Comparison of ENCODE assay signal across 15 cellular contexts in the genomic region with DNA sequence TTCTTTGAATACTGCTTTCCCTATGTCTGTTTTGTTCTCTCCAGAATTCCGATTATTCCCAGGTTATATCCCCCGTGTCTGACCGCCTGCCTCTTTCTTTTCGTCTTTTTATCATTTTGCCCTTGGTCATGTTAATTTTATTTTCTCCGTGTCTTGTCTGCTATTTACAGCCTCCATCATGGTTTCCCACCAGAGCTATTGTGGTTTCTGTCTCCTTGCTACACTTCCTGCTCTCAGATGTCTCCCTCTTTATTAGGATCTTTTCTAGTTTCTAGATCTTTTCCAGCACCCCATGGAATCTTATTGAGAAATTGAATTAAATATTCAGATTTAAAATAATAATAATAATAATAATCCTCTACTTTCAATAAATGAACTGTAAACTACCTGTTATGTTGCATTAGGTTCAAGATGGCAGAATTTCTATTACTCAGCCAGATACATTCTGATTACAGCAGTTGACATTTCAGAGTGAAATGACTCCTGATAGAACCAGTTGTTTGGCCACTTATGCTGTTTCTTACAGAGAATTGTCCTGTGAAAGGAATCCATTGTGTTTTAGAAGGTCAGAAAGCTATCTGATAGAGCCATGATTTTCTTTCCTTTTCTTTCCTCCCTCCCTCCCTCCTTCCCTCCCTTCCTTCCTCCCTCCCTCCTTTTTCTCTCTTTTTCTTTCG. TPM values are rescaled to one million over a fixed set of nuclear protein-coding genes. Genes with fewer than 3 reads are reported as not detected.
DNase-seq lines count a peak whose midpoint lies in the region; FAIRE-seq and TF ChIP-seq lines count a peak whose summit lies in the region.
"Not testable (repeated sequence)": the region's sequence is repeated elsewhere in the genome, so short reads cannot be mapped to it uniquely, and the experiment has no call there.
"Had no signal": no experiment of that assay in that cellular context is flagged by ENCODE, and none has a peak within 500 bp of the region (broad histone marks: within the 10 kb centered on the region; RNA-seq: fewer than 3 reads in every experiment).

No MANE protein-coding gene starts in this region.

- not testable (repeated sequence) for H3K23me2 ChIP-seq in H9 (ENCODE audit: insufficient read length, low read depth, low read length, poor library complexity, severe bottlenecking); H1 (ENCODE audit: low read depth, low read length)

- H2BK12ac ChIP-seq in H9 (ENCODE audit: insufficient read length, low read depth, low read length); H1 (ENCODE audit: low read depth, low read length): not testable (repeated sequence)

- H3K4me3 Mint-ChIP-seq in CD14-positive monocyte (peak overlapping the region; percentile 16 to 90), H9 (peak overlapping the region in 1 of 2 experiments; percentile 58; a peak in 1 of 5 replicates)
- peak overlapping the region; percentile 15 for H3K4me3 Mint-ChIP-seq in activated naive CD4-positive, alpha-beta T cell treated with anti-CD3 and anti-CD28 coated beads, Interleukin-2, amount 10 ng/mL, durations not matched to agents 7 days and 5 days

- H3K79me2 ChIP-seq in H9 (ENCODE audit: insufficient read depth, low read length); H1 (ENCODE audit: control insufficient read depth in 1 of 2, insufficient read depth in 2 of 2, low read length in 2 of 2): not testable (repeated sequence)

- H3T11ph ChIP-seq in H9 (ENCODE audit: low read length): not testable (repeated sequence)

- not testable (repeated sequence) for H3K79me1 ChIP-seq in H9 (ENCODE audit: insufficient read depth, low read depth, low read length, poor library complexity, severe bottlenecking); H1 (ENCODE audit: low read depth, low read length)

- H3K27me3 Mint-ChIP-seq in CD14-positive monocyte (ENCODE audit: low read depth in 3 of 3); H9 (ENCODE audit: low read depth): not testable (repeated sequence)
- peaks cover 13% of the 10 kb centered on the region for H3K27me3 Mint-ChIP-seq in activated naive CD4-positive, alpha-beta T cell treated with anti-CD3 and anti-CD28 coated beads, Interleukin-2, amount 10 ng/mL, durations not matched to agents 7 days and 5 days

- not testable (repeated sequence) for H3K36me3 Mint-ChIP-seq in CD14-positive monocyte; H9 (ENCODE audit: insufficient read depth in 1 of 3, low read depth in 3 of 3); activated naive CD4-positive, alpha-beta T cell treated with anti-CD3 and anti-CD28 coated beads, Interleukin-2, amount 10 ng/mL, durations not matched to agents 7 days and 5 days

- not testable (repeated sequence) for H4K5ac ChIP-seq in H9 (ENCODE audit: insufficient read length, low read depth, low read length); H1 (ENCODE audit: insufficient read length, low read depth, low read length)

- H3K56ac ChIP-seq in H9 (ENCODE audit: insufficient read length, low read depth, low read length); H1 (replicated peaks; ENCODE audit: insufficient read length, low read depth, low read length): not testable (repeated sequence)

- not testable (repeated sequence) for H4K91ac ChIP-seq in H9 (ENCODE audit: insufficient read length, low read depth, low read length); H1 (replicated peaks; ENCODE audit: insufficient read length, low read length)

- POLR2A ChIA-PET in H1 (lab: Charles Lee; ENCODE audit: partially characterized antibody): not testable (repeated sequence)

- H3K4me1 ChIP-seq in H9 (ENCODE audit: insufficient read depth, low read length); H1 (replicated peaks in 1 of 4; ENCODE audit: control insufficient read depth in 3 of 4, insufficient read depth in 4 of 4, low read length in 3 of 4); iPS-20b (ENCODE audit: insufficient read depth, low read length); neuron (ENCODE audit: insufficient read depth, low read length): not testable (repeated sequence)

- H3K27me3 ChIP-seq in H9 (ENCODE audit: insufficient read depth, low read length); H1 (replicated peaks in 1 of 4; ENCODE audit: control insufficient read depth in 3 of 4, extremely low read depth in 1 of 4, insufficient read depth in 3 of 4, low read length in 3 of 4); iPS-20b (ENCODE audit: insufficient read depth, low read length); neuron (ENCODE audit: insufficient read depth, low read length): not testable (repeated sequence)

- not testable (repeated sequence) for TF ChIP-seq RAD21 in H1 (IDR thresholded peaks at IDR 0.05 in 1 of 2, conservative IDR thresholded peaks at IDR 0.05 in 1 of 2; ENCODE audit: low read depth in 2 of 2, low read length in 2 of 2)

- H3K14ac ChIP-seq in H9 (ENCODE audit: insufficient read depth, low read length); H1 (ENCODE audit: insufficient read length): not testable (repeated sequence)

- H3K27ac Mint-ChIP-seq in CD14-positive monocyte (peak overlapping the region in 2 of 7 donors; percentile 26 to 76), H9 (peak overlapping the region; percentile 78 to 97 (median 79); a peak in 6 of 7 replicates)
- H3K27ac Mint-ChIP-seq in activated naive CD4-positive, alpha-beta T cell treated with anti-CD3 and anti-CD28 coated beads, Interleukin-2, amount 10 ng/mL, durations not matched to agents 7 days and 5 days: not testable (repeated sequence)

- H2BK120ac ChIP-seq in H9 (ENCODE audit: low read depth, low read length, poor library complexity, severe bottlenecking); H1 (replicated peaks; ENCODE audit: low read depth, low read length): not testable (repeated sequence)

- TF ChIP-seq EP300 in H1 (IDR thresholded peaks at IDR 0.05; ENCODE audit: borderline replicate concordance in 1 of 2, low read depth in 2 of 2, low read length in 2 of 2): not testable (repeated sequence)

- H3K4me2 ChIP-seq in H9 (ENCODE audit: insufficient read depth, insufficient read length, low read length); H1 (ENCODE audit: insufficient read depth in 1 of 2, low read depth in 2 of 2, low read length in 2 of 2): not testable (repeated sequence)

- not testable (repeated sequence) for H3K18ac ChIP-seq in H9 (ENCODE audit: insufficient read length, low read depth, low read length)
- H3K18ac ChIP-seq in H1 (ENCODE audit: extremely low read depth, low read length): peak overlapping the region; percentile 15; the same call in 1 of the 2 replicates

- WGBS in H9 (ENCODE audit: extremely low coverage, insufficient read length, low lambda C conversion rate): no CpG with 5 or more reads among the region's 6 CpGs
- 30% methylated on average over 5 of the region's 6 CpGs; no CpG with 5 or more reads in 1 of the 2 experiments for WGBS in H1 (ENCODE audit: extremely low coverage in 1 of 2, insufficient coverage in 1 of 2, insufficient read length in 1 of 2, insufficient replicate concordance in 2 of 2, low coverage in 1 of 2, low lambda C conversion rate in 2 of 2, missing lambda C conversion rate in 1 of 2), 2 experiments

- TF ChIP-seq CTCF in CD14-positive monocyte (IDR thresholded peaks at IDR 0.05); H9 (conservative IDR thresholded peaks at IDR 0.05); H1 (IDR thresholded peaks at IDR 0.05; ENCODE audit: control extremely low read depth in 1 of 3, insufficient read depth in 1 of 3, low read depth in 1 of 3, low read length in 3 of 3): not testable (repeated sequence)

- not testable (repeated sequence) for H2AFZ ChIP-seq in H9 (ENCODE audit: low read length); neuron (ENCODE audit: low read depth, low read length)
- H2AFZ ChIP-seq in H1 (ENCODE audit: low read length): peak overlapping the region; percentile 91

- not testable (repeated sequence) for H3K27ac ChIP-seq in H9 (ENCODE audit: insufficient read length, low read depth, low read length); H1 (ENCODE audit: low read depth, low read length); iPS-20b (ENCODE audit: low read length)

- FAIRE-seq in H1 (lab: Jason Lieb, UNC): peak; percentile 93

- peaks cover 13% of the 10 kb centered on the region for H3K4me1 Mint-ChIP-seq in CD14-positive monocyte
- peaks cover 13 to 18% of the 10 kb centered on the region in 2 experiments for H3K4me1 Mint-ChIP-seq in H9
- H3K4me1 Mint-ChIP-seq in activated naive CD4-positive, alpha-beta T cell treated with anti-CD3 and anti-CD28 coated beads, Interleukin-2, amount 10 ng/mL, durations not matched to agents 7 days and 5 days: peaks cover 11% of the 10 kb centered on the region

- not testable (repeated sequence) for H3K36me3 ChIP-seq in H1 (ENCODE audit: control insufficient read depth in 2 of 4, insufficient read depth in 4 of 4, low read length in 3 of 4); iPS-20b (ENCODE audit: insufficient read depth, low read depth, low read length); neuron (ENCODE audit: insufficient read depth, low read length)

- H2BK20ac ChIP-seq in H9 (ENCODE audit: low read depth, low read length, poor library complexity, severe bottlenecking); H1 (ENCODE audit: low read length): not testable (repeated sequence)

- H4K20me1 ChIP-seq in H9 (ENCODE audit: control insufficient read depth, insufficient read depth, insufficient read length); H1 (replicated peaks in 1 of 2; ENCODE audit: control insufficient read depth in 1 of 2, insufficient read depth in 2 of 2, low read length in 2 of 2): not testable (repeated sequence)

- DNase-seq in CD14-positive monocyte (ENCODE audit: low spot score); H9; activated naive CD4-positive, alpha-beta T cell treated with anti-CD3 and anti-CD28 coated beads, Interleukin-2, amount 10 ng/mL, durations not matched to agents 7 days and 5 days; H1 (ENCODE audit: low read depth in 1 of 2, low spot score in 2 of 2): not testable (repeated sequence)
- DNase-seq in OCI-M1 (lab: John Stamatoyannopoulos, UW): peak; percentile 26

- H3K9ac ChIP-seq in H9 (ENCODE audit: extremely low read depth, insufficient read length, low read length); H1 (replicated peaks in 1 of 4; ENCODE audit: extremely low read depth in 1 of 4, low read depth in 3 of 4, low read length in 3 of 4): not testable (repeated sequence)
- peak overlapping the region; percentile 46; the same call in 1 of the 2 replicates for H3K9ac ChIP-seq in iPS-20b (ENCODE audit: low read depth, low read length)

- not testable (repeated sequence) for H2BK15ac ChIP-seq in H9 (ENCODE audit: low read depth, low read length); H1 (ENCODE audit: low read length)

- intact Hi-C loops in CD14-positive monocyte (cut with micrococcal nuclease): not testable (repeated sequence)

- H2AK5ac ChIP-seq in H9 (ENCODE audit: insufficient read length, low read length); H1 (ENCODE audit: low read depth, low read length): not testable (repeated sequence)

- H3K9me3 Mint-ChIP-seq in CD14-positive monocyte; H9; activated naive CD4-positive, alpha-beta T cell treated with anti-CD3 and anti-CD28 coated beads, Interleukin-2, amount 10 ng/mL, durations not matched to agents 7 days and 5 days: not testable (repeated sequence)

- H3K4ac ChIP-seq in H9 (ENCODE audit: low read depth, low read length); H1 (replicated peaks; ENCODE audit: insufficient read length, low read depth, low read length): not testable (repeated sequence)

- H3K9me3 ChIP-seq in H9 (ENCODE audit: control insufficient read depth, low read depth, low read length); H1 (ENCODE audit: insufficient read depth in 2 of 2, low read depth in 1 of 2, low read length in 1 of 2); iPS-20b (ENCODE audit: insufficient read depth, low read depth, low read length); neuron (ENCODE audit: low read length): not testable (repeated sequence)

- not testable (repeated sequence) for TF ChIP-seq POLR2A in H1 (IDR thresholded peaks at IDR 0.05; ENCODE audit: control extremely low read depth in 1 of 2, low read depth in 2 of 2, low read length in 2 of 2)

- H4K8ac ChIP-seq in H9 (replicated peaks; ENCODE audit: insufficient read length, low read depth, low read length); H1 (ENCODE audit: extremely low read depth, insufficient read depth, low read length): not testable (repeated sequence)

- H2BK5ac ChIP-seq in H9 (ENCODE audit: insufficient read length, low read length); H1 (ENCODE audit: low read depth, low read length): not testable (repeated sequence)

- H3K4me3 ChIP-seq in H1 (ENCODE audit: extremely low read depth in 1 of 4, insufficient read depth in 2 of 4, low read depth in 3 of 4, low read length in 4 of 4); iPS-20b (ENCODE audit: low read length): not testable (repeated sequence)
- peak overlapping the region; percentile 31 for H3K4me3 ChIP-seq in neuron (ENCODE audit: low read length)

- CTCF ChIA-PET in activated naive CD4-positive, alpha-beta T cell treated with anti-CD3 and anti-CD28 coated beads, Interleukin-2, amount 10 ng/mL, durations not matched to agents 7 days and 5 days (lab: Charles Lee); H1 (lab: Charles Lee; ENCODE audit: partially characterized antibody): not testable (repeated sequence)

- not testable (repeated sequence) for H3K23ac ChIP-seq in H9 (ENCODE audit: insufficient read length, low read depth, low read length); H1 (ENCODE audit: insufficient read length)

RNA-seq across cellular contexts. Expression of a gene that starts 16.4 kb away (rescaled TPM):
- not detected for polyA plus RNA-seq in CD14-positive monocyte
- not detected in 2 replicates for total RNA-seq in H9 (2021)
- not detected in 2 replicates for total RNA-seq in H1 (2021; fragmentation: NEBNext Ultra II Directional; extraction: Animal tissue kit (Norgen Biotek cat#: 25700))
- 0.17 and 0.21 TPM in 2 replicates for polyA plus RNA-seq in H1 (2011; rRNA removed)
- 0.05 TPM for polyA plus RNA-seq in H1 (2011; cell fraction: cytosol; rRNA removed)
- polyA plus RNA-seq in H1 (2011; cell fraction: nucleus; rRNA removed): 0.07 TPM
- polyA plus RNA-seq in H1 (2012, experiment 1 of 2): 0.20 to 0.27 TPM (median 0.23 TPM) in 3 of 4 replicates, not detected in the other
- 0.14 TPM for polyA plus RNA-seq in H1 (2012, experiment 2 of 2)
- polyA plus RNA-seq in H1 (2013, experiment 1 of 2): not detected
- 0.06 TPM for polyA plus RNA-seq in H1 (2013, experiment 2 of 2)
- polyA minus RNA-seq in H1 (2011; rRNA and poly(A)+ RNA removed): 0.76 TPM in 1 of 2 replicates, not detected in the other
- not detected for polyA minus RNA-seq in H1 (2011; cell fraction: cytosol; rRNA and poly(A)+ RNA removed)
- polyA minus RNA-seq in H1 (2011; cell fraction: nucleus; rRNA and poly(A)+ RNA removed): 0.70 TPM
- total RNA-seq: A172; Caco-2; CD4-positive, alpha-beta memory T cell; OCI-LY7; Peyer's patch had no signal
- polyA plus RNA-seq: BJ; CD4-positive, alpha-beta memory T cell; IgD-negative memory B cell; SK-N-SH had no signal
